22 cellular contexts compared by ENCODE assay signal in genomic region chr13:98097749-98098148, GRCh38.
"Had no signal": no experiment of that assay in that cellular context is flagged by ENCODE, and none has a peak within 500 bp of the region (broad histone marks: within the 10 kb centered on the region; RNA-seq: fewer than 3 reads in every experiment).

No MANE protein-coding gene starts in this region.

- H3K4me1 Mint-ChIP-seq: activated naive CD8-positive, alpha-beta T cell treated with anti-CD3 and anti-CD28 coated beads, Interleukin-2, amount 50 U/mL, for 24 hours; immature natural killer cell; nephron progenitor cell had no signal

- DNase-seq: activated CD4-positive, alpha-beta memory T cell treated with anti-CD3 and anti-CD28 coated beads for 36 hours; activated CD4-positive, alpha-beta T cell treated with anti-CD3 and anti-CD28 coated beads for 48 hours; activated effector memory CD4-positive, alpha-beta T cell treated with anti-CD3 and anti-CD28 coated beads, Interleukin-2, amount 50 U/mL, for 16 hours; activated naive CD4-positive, alpha-beta T cell treated with anti-CD3 and anti-CD28 coated beads, Interleukin-2, amount 50 U/mL, for 16 hours; activated naive CD8-positive, alpha-beta T cell treated with anti-CD3 and anti-CD28 coated beads, Interleukin-2, amount 50 U/mL, for 24 hours; anterior cingulate cortex; body of pancreas; heart left ventricle; immature natural killer cell; left lung; nephron progenitor cell; occipital lobe; retina; sigmoid colon; stimulated activated CD4-positive, alpha-beta T cell treated with anti-CD3 and anti-CD28 coated beads, Interleukin-2, amount 100 ng/mL, for 48 hours; stimulated activated naive CD4-positive, alpha-beta T cell; T-helper 17 cell; testis; trophoblast cell; uterus had no signal

- H3K9me3 Mint-ChIP-seq: activated CD4-positive, alpha-beta memory T cell treated with anti-CD3 and anti-CD28 coated beads for 36 hours; activated naive CD8-positive, alpha-beta T cell treated with anti-CD3 and anti-CD28 coated beads, Interleukin-2, amount 50 U/mL, for 24 hours had no signal

- H3K4me3 Mint-ChIP-seq: activated CD4-positive, alpha-beta memory T cell treated with anti-CD3 and anti-CD28 coated beads for 36 hours; activated naive CD8-positive, alpha-beta T cell treated with anti-CD3 and anti-CD28 coated beads, Interleukin-2, amount 50 U/mL, for 24 hours; immature natural killer cell; nephron progenitor cell; T-helper 17 cell had no signal

- H3K36me3 Mint-ChIP-seq: activated CD4-positive, alpha-beta memory T cell treated with anti-CD3 and anti-CD28 coated beads for 36 hours; immature natural killer cell had no signal

- ATAC-seq: activated naive CD8-positive, alpha-beta T cell treated with anti-CD3 and anti-CD28 coated beads, Interleukin-2, amount 50 U/mL, for 24 hours; body of pancreas; heart left ventricle; left lung; T-helper 17 cell had no signal

- H3K9me3 ChIP-seq: body of pancreas, heart left ventricle, sigmoid colon, testis, uterus had no signal

- H3K27ac Mint-ChIP-seq: activated CD4-positive, alpha-beta memory T cell treated with anti-CD3 and anti-CD28 coated beads for 36 hours; activated naive CD8-positive, alpha-beta T cell treated with anti-CD3 and anti-CD28 coated beads, Interleukin-2, amount 50 U/mL, for 24 hours; immature natural killer cell; nephron progenitor cell; T-helper 17 cell had no signal

- H3K27me3 ChIP-seq: body of pancreas, cardiac muscle cell, heart left ventricle, left lung, sigmoid colon, testis, uterus had no signal

- H3K4me3 ChIP-seq: body of pancreas, cardiac muscle cell, heart left ventricle, left lung, sigmoid colon, testis, uterus had no signal

- H3K27ac ChIP-seq: body of pancreas, cardiac muscle cell, epithelial cell of prostate, heart left ventricle, left lung, sigmoid colon, testis, uterus had no signal

- H3K4me1 ChIP-seq: body of pancreas, heart left ventricle, left lung, sigmoid colon, testis, uterus had no signal

- H3K27me3 Mint-ChIP-seq: activated CD4-positive, alpha-beta memory T cell treated with anti-CD3 and anti-CD28 coated beads for 36 hours had no signal

- H3K36me3 ChIP-seq: cardiac muscle cell, heart left ventricle, left lung, sigmoid colon, uterus had no signal
